ENCODE assay signal across 17 cellular contexts in genomic region chr6:1930356-1930755, GRCh38.
"Had no signal": no experiment of that assay in that cellular context is flagged by ENCODE, and none has a peak within 500 bp of the region (broad histone marks: within the 10 kb centered on the region; RNA-seq: fewer than 3 reads in every experiment).

No MANE protein-coding gene starts in this region.

- H3K4me3 Mint-ChIP-seq: activated CD8-positive, alpha-beta T cell treated with anti-CD3 and anti-CD28 coated beads, Interleukin-2, amount 10 ng/mL, durations not matched to agents 7 days and 5 days; activated naive CD8-positive, alpha-beta T cell; naive B cell; WTC11 had no signal

- H3K4me3 ChIP-seq: gastroesophageal sphincter, heart right ventricle, left lung, tibial nerve had no signal

- H3K4me1 Mint-ChIP-seq: naive B cell had no signal

- DNase-seq: activated CD4-positive, alpha-beta T cell treated with anti-CD3 and anti-CD28 coated beads for 4 hours; activated CD8-positive, alpha-beta memory T cell treated with anti-CD3 and anti-CD28 coated beads, Interleukin-2, amount 50 U/mL, for 48 hours; activated CD8-positive, alpha-beta T cell treated with anti-CD3 and anti-CD28 coated beads, Interleukin-2, amount 10 ng/mL, durations not matched to agents 7 days and 5 days; activated gamma-delta T cell treated with Interleukin-2 at 50 U/mL for 16 hours; amygdala; effector CD4-positive, alpha-beta T cell; heart right ventricle; left lung; mammary epithelial cell; naive B cell; stimulated activated CD4-positive, alpha-beta T cell treated with anti-CD3 and anti-CD28 coated beads, Interleukin-12 subunit alpha, Interleukin-12 subunit beta, amount 100 ng/mL, for 4 hours; stimulated activated CD4-positive, alpha-beta T cell treated with anti-CD3 and anti-CD28 coated beads, Interleukin-2, amount 100 ng/mL, for 24 hours; T-helper 2 cell had no signal

- H3K27ac ChIP-seq: gastroesophageal sphincter, heart right ventricle, left lung, tibial nerve had no signal

- H3K4me1 ChIP-seq: gastroesophageal sphincter, heart right ventricle, left lung had no signal

- H3K36me3 ChIP-seq: gastroesophageal sphincter, heart right ventricle, left lung had no signal

- H3K9me3 ChIP-seq: gastroesophageal sphincter had no signal

- H3K27ac Mint-ChIP-seq: activated CD8-positive, alpha-beta T cell treated with anti-CD3 and anti-CD28 coated beads, Interleukin-2, amount 10 ng/mL, durations not matched to agents 7 days and 5 days; activated naive CD8-positive, alpha-beta T cell; naive B cell; WTC11 had no signal

- H3K27me3 ChIP-seq: gastroesophageal sphincter, heart right ventricle, left lung, tibial nerve had no signal

- H3K27me3 Mint-ChIP-seq: activated naive CD8-positive, alpha-beta T cell; naive B cell had no signal

- ATAC-seq: activated CD8-positive, alpha-beta T cell treated with anti-CD3 and anti-CD28 coated beads, Interleukin-2, amount 10 ng/mL, durations not matched to agents 7 days and 5 days; gastroesophageal sphincter; heart right ventricle; left lung; WTC11 had no signal
